Comparison of ENCODE assay signal across 8 cellular contexts in the genomic region with DNA sequence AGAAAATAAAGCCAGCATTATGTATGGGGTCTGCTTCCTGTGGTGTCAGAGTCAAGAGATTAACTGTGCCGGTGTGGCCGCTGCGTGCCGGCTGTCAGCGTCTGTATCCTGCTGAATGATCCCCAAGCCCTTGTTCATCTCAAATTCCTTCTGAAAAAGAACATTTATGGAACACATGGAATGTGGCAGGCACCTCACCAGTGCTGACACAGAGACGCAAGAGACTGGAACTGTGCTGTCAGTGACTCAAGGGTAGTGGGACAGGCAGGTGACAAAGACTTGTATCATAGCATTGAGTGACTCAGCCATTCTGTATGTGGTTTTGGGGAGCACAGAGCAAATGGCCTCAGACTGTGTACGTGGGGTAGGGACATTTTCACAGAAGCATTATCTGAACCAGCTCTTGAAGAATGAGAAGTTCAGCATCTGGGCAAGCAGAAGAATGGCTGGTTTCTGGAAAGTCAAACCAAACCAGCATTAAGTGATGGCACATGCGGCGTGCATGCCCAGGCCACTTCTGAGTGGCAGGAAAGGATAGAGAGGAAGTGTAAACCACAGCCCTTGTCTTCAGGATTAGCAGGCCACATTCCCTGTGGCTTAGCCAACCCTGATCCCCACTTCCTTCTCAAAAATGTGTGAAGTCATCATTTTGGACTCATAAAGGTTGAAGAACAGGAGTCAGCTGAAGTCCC. TPM values are rescaled to one million over a fixed set of nuclear protein-coding genes. Genes with fewer than 3 reads are reported as not detected.
A peak's percentile ranks its signal among the peaks of the same experiment; 100 is the strongest.
DNase-seq lines count a peak whose midpoint lies in the region; ATAC-seq, FAIRE-seq and TF ChIP-seq lines count a peak whose summit lies in the region.

No MANE protein-coding gene starts in this region.

- DNase-seq in NOMO-1 (lab: John Stamatoyannopoulos, UW; ENCODE audit: unreplicated experiment in 2 of 2) (peak; percentile 3 to 13), NOMO-1 treated with dmso at 0.1 percent for 144 hours (lab: John Stamatoyannopoulos, UW; ENCODE audit: unreplicated experiment) (no peak), M059J (ENCODE audit: low read depth) (peak; percentile 88), bronchial epithelial cell (ENCODE audit: low read depth) (peak; percentile 78), NCI-H2107 (lab: John Stamatoyannopoulos, UW) (no peak)
- peak; percentile 12 to 33 for DNase-seq in stimulated activated CD4-positive, alpha-beta T cell treated with anti-CD3 and anti-CD28 coated beads, Interleukin-2, amount 100 ng/mL, for 24 hours

- no peak overlapping the region for H3K4me3 ChIP-seq in bronchial epithelial cell (ENCODE audit: low read depth, low read length)

- peak; percentile 93 for FAIRE-seq in bronchial epithelial cell (lab: Jason Lieb, UNC)

- H3K36me3 ChIP-seq in bronchial epithelial cell (ENCODE audit: control insufficient read depth, insufficient read depth, low read length): no peaks in the 10 kb centered on the region

- TF ChIP-seq CTCF in bronchial epithelial cell (IDR thresholded peaks at IDR 0.05; ENCODE audit: insufficient read depth, low read length, severe bottlenecking): no peak

- ATAC-seq in HG03097 (IDR thresholded peaks at IDR 0.05; ENCODE audit: low FRiP score, unreplicated experiment) (no peak), HG03571 (IDR thresholded peaks at IDR 0.05; ENCODE audit: unreplicated experiment) (no peak)

- H3K27me3 ChIP-seq in bronchial epithelial cell (ENCODE audit: control insufficient read depth, insufficient read depth, low read length): no peaks in the 10 kb centered on the region

RNA-seq across cellular contexts. Expression of gene IRS2, which starts 54.0 kb away (rescaled TPM):
- 0.42 and 0.54 TPM in 2 replicates for total RNA-seq in M059J (2014; rRNA removed; shearing (Covaris generic))
- 3.1 and 6.8 TPM in 2 replicates for total RNA-seq in bronchial epithelial cell

Comparison
In these comparisons a context has a peak if more than half of its experiments do, and no peak if none do; other contexts are left out.
1. DNase-seq: peak in NOMO-1 (2 of 2), M059J (single experiment), bronchial epithelial cell (single experiment) and stimulated activated CD4-positive, alpha-beta T cell treated with anti-CD3 and anti-CD28 coated beads, Interleukin-2, amount 100 ng/mL, for 24 hours (2 of 2); none in NOMO-1 treated with dmso at 0.1 percent for 144 hours (single experiment) and NCI-H2107 (single experiment).